Comparison of ENCODE assay signal across 8 cellular contexts in the genomic region with DNA sequence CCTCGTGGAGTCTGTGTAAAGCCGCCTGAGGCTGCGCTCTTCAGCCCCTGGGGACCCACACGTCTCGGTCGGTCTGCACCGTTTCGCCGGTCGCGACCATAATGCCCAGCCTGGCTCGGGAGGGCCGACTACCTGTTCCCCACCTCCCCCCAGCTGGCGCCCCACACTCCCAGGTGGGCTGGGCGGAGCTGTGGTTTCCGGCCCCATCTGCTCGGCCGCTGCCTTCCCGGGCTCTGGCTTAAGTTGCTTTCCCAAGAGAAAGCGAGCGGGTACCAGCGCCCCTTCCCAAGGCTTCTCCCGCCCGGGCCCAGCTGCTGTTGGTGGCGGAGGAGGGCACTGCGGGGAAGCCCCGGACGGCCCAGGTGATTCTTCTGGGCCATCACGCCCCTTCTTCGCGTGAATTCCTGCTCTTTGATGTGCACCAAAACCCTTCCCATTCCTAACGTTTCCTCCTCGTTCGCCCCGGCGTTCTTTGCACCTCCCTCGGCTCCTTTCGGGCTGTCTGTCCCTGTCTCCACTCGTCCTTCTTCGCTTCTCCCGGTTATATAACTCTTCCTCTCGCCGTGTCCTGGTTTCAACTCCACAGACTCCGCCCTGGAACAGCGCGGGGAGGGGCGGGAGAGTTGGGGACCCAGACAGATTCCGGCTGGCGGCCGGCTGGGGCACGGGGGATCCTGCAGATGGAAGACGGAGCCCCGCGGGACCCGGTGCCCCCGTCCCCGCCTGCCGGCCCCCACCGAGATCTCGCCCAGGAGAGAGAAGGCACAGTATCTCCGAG. TPM values are rescaled to one million over a fixed set of nuclear protein-coding genes. Genes with fewer than 3 reads are reported as not detected.
DNase-seq lines count a peak whose midpoint lies in the region; ATAC-seq and TF ChIP-seq lines count a peak whose summit lies in the region.

No MANE protein-coding gene starts in this region.

- H3K27ac ChIP-seq in CD4-positive, alpha-beta memory T cell (ENCODE audit: low read depth, low read length): peak overlapping the region; percentile 98
- H3K27ac ChIP-seq in HUES64 (ENCODE audit: low read depth, low read length) (peak overlapping the region; percentile 85), suprapubic skin (peak overlapping the region; percentile 98)

- ATAC-seq in T-helper 17 cell (peak; percentile 17), memory B cell (ENCODE audit: low read depth) (peak; percentile 4)

- H3K4me3 Mint-ChIP-seq in CD4-positive, alpha-beta memory T cell: peak overlapping the region; percentile 83 to 95 (median 92)
- H3K4me3 Mint-ChIP-seq in T-helper 17 cell (peak overlapping the region; percentile 98), memory B cell (peak overlapping the region; percentile 92)

- peaks cover 0 to 9% of the 10 kb centered on the region in 2 donors for H3K27me3 Mint-ChIP-seq in CD4-positive, alpha-beta memory T cell
- H3K27me3 Mint-ChIP-seq in T-helper 17 cell: peaks cover 5% of the 10 kb centered on the region
- H3K27me3 Mint-ChIP-seq in memory B cell: peaks cover 10% of the 10 kb centered on the region

- no peak for TF ChIP-seq EP300 in suprapubic skin (IDR thresholded peaks at IDR 0.05)

- TF ChIP-seq CTCF in suprapubic skin (IDR thresholded peaks at IDR 0.05): no peak

- H3K9me3 ChIP-seq in CD4-positive, alpha-beta memory T cell (ENCODE audit: control insufficient read depth in 1 of 2, low read length in 2 of 2): no peaks in the 10 kb centered on the region
- H3K9me3 ChIP-seq in HUES64 (ENCODE audit: insufficient read depth, low read depth, low read length) (no peaks in the 10 kb centered on the region), T-helper 17 cell (ENCODE audit: control insufficient read depth, low read length, poor library complexity, severe bottlenecking) (no peaks in the 10 kb centered on the region), suprapubic skin (no peaks in the 10 kb centered on the region)

- POLR2A ChIA-PET in CD4-positive, alpha-beta memory T cell (lab: Charles Lee; ENCODE audit: partially characterized antibody): interaction anchor here (0.9 to 9.0 kb wide), 15 partner anchors 11 to 352 kb away, joined by 3 to 238 read pairs (median 12); partner anchors contain the start of genes CHD3, CNTROB, CYB5D1 and NAA38

- no peaks in the 10 kb centered on the region for H3K36me3 ChIP-seq in CD4-positive, alpha-beta memory T cell (ENCODE audit: insufficient read depth, low read length)
- H3K36me3 ChIP-seq in HUES64 (ENCODE audit: insufficient read depth, low read length) (no peaks in the 10 kb centered on the region), suprapubic skin (no peaks in the 10 kb centered on the region)

- H3K27me3 ChIP-seq in CD4-positive, alpha-beta memory T cell (ENCODE audit: insufficient read depth, low read length): no peaks in the 10 kb centered on the region
- H3K27me3 ChIP-seq in HUES64 (ENCODE audit: insufficient read depth, low read length) (peaks cover 49% of the 10 kb centered on the region), suprapubic skin (no peaks in the 10 kb centered on the region)

- WGBS in HUES64: under 1% methylated on average over 61 of the region's 61 CpGs
- under 1% methylated on average over 33 of the region's 61 CpGs for WGBS in suprapubic skin

- peak overlapping the region; percentile 65 for H3K9ac ChIP-seq in HUES64 (ENCODE audit: low read depth, low read length)

- H3K27ac Mint-ChIP-seq in CD4-positive, alpha-beta memory T cell: peak overlapping the region; percentile 98 to 100 (median 99)
- peak overlapping the region; percentile 100 for H3K27ac Mint-ChIP-seq in T-helper 17 cell
- peak overlapping the region; percentile 98 for H3K27ac Mint-ChIP-seq in memory B cell

- CTCF ChIA-PET in CD4-positive, alpha-beta memory T cell (lab: Charles Lee; ENCODE audit: partially characterized antibody): interaction anchor here (1.2 to 6.1 kb wide), 9 partner anchors 10 to 225 kb away, joined by 3 to 65 read pairs (median 5); partner anchors contain the start of genes CYB5D1 and NAA38

- peaks cover 43 to 72% (median 49%) of the 10 kb centered on the region in 4 donors for H3K4me1 Mint-ChIP-seq in CD4-positive, alpha-beta memory T cell
- H3K4me1 Mint-ChIP-seq in T-helper 17 cell (peaks cover 60% of the 10 kb centered on the region), memory B cell (peaks cover 47% of the 10 kb centered on the region)

- peaks cover 0 to 29% of the 10 kb centered on the region in 2 donors for H3K36me3 Mint-ChIP-seq in CD4-positive, alpha-beta memory T cell
- H3K36me3 Mint-ChIP-seq in T-helper 17 cell (ENCODE audit: low read depth) (peaks cover 2% of the 10 kb centered on the region), memory B cell (peaks cover 5% of the 10 kb centered on the region)

- H3K4me3 ChIP-seq in CD4-positive, alpha-beta memory T cell (ENCODE audit: low read length in 2 of 2): peak overlapping the region; percentile 61 to 84
- H3K4me3 ChIP-seq in HUES64 (ENCODE audit: low read length) (peak overlapping the region; percentile 92), suprapubic skin (peak overlapping the region; percentile 65)

- peaks cover 50% of the 10 kb centered on the region for H3K4me1 ChIP-seq in CD4-positive, alpha-beta memory T cell (ENCODE audit: insufficient read depth, low read length)
- H3K4me1 ChIP-seq in HUES64 (ENCODE audit: insufficient read depth, low read length): peaks cover 24% of the 10 kb centered on the region
- peaks cover 60% of the 10 kb centered on the region for H3K4me1 ChIP-seq in suprapubic skin

- TF ChIP-seq POLR2A in GM19099 (IDR thresholded peaks at IDR 0.05; ENCODE audit: extremely low read depth, insufficient read length, low read depth) (peak; percentile 43), suprapubic skin (IDR thresholded peaks at IDR 0.05) (peak in 1 of 2 donors; percentile 26)

- DNase-seq in CD4-positive, alpha-beta memory T cell: peak in 4 of 5 donors; percentile 42 to 77 (median 62)
- DNase-seq in T-helper 17 cell (peak in 2 of 3 donors; percentile 56 to 60), memory B cell (ENCODE audit: low spot score in 2 of 2) (peak in 1 of 2 donors; percentile 84), suprapubic skin (ENCODE audit: low spot score in 2 of 2) (no peak), NCI-H1930 (lab: John Stamatoyannopoulos, UW) (no peak)
- peak; percentile 55 for DNase-seq in effector CD8-positive, alpha-beta T cell (lab: John Stamatoyannopoulos, UW)

- intact Hi-C loops in CD4-positive, alpha-beta memory T cell (cut with micrococcal nuclease): loop anchor here (1.0 to 2.0 kb wide), 6 partner anchors 15 to 529 kb away; partner anchors contain the start of genes CNTROB and EIF5A

- H3K9me3 Mint-ChIP-seq in CD4-positive, alpha-beta memory T cell: peaks cover 0 to 3% (median 0%) of the 10 kb centered on the region in 8 donors
- H3K9me3 Mint-ChIP-seq in memory B cell: no peaks in the 10 kb centered on the region

RNA-seq across cellular contexts. Expression of gene KDM6B, which starts 2.0 kb away (rescaled TPM):
- 100 to 1,000 TPM; 119 to 129 TPM for total RNA-seq in CD4-positive, alpha-beta memory T cell
- 1 to 10 TPM in 1 of 2 donors, not detected in 1; 1.7 TPM for polyA plus RNA-seq in CD4-positive, alpha-beta memory T cell
- 9.3 TPM for polyA plus RNA-seq in HUES64 (2013, experiment 1 of 2)
- 10.8 TPM for polyA plus RNA-seq in HUES64 (2013, experiment 2 of 2)
- total RNA-seq in T-helper 17 cell: 100 to 1,000 TPM; 207 to 231 TPM
- 10 to 100 TPM; 21.4 to 31.0 (median 26.7) TPM for total RNA-seq in suprapubic skin

RNA-seq across cellular contexts. Expression of gene TMEM88, which starts 18.9 kb away (rescaled TPM):
- total RNA-seq in CD4-positive, alpha-beta memory T cell: 1 to 10 TPM; 6.2 to 7.9 TPM
- polyA plus RNA-seq in CD4-positive, alpha-beta memory T cell: not detected
- polyA plus RNA-seq in HUES64 (2013, experiment 1 of 2): 11.1 TPM
- 13.9 TPM for polyA plus RNA-seq in HUES64 (2013, experiment 2 of 2)
- total RNA-seq in T-helper 17 cell (10 to 100 TPM; 31.0 to 31.3 TPM), suprapubic skin (1 to 10 TPM; 4.2 to 7.6 (median 5.1) TPM)

RNA-seq across cellular contexts. Expression of gene NAA38, which starts 21.4 kb away (rescaled TPM):
- 10 to 100 TPM; 23.1 to 25.8 TPM for total RNA-seq in CD4-positive, alpha-beta memory T cell
- polyA plus RNA-seq in CD4-positive, alpha-beta memory T cell: 100 to 1,000 TPM; 139 to 149 TPM
- 49.8 TPM for polyA plus RNA-seq in HUES64 (2013, experiment 1 of 2)
- 47.3 TPM for polyA plus RNA-seq in HUES64 (2013, experiment 2 of 2)
- total RNA-seq in T-helper 17 cell (10 to 100 TPM; 26.8 to 30.3 TPM), suprapubic skin (10 to 100 TPM; 46.2 to 90.6 (median 47.6) TPM)

RNA-seq across cellular contexts. Expression of gene CYB5D1, which starts 21.8 kb away (rescaled TPM):
- 10 to 100 TPM in 1 of 2 experiments, 1 to 10 TPM in 1; 8.7 to 11.4 TPM for total RNA-seq in CD4-positive, alpha-beta memory T cell
- polyA plus RNA-seq in CD4-positive, alpha-beta memory T cell: 1 to 10 TPM; 5.1 to 5.2 TPM
- polyA plus RNA-seq in HUES64 (2013, experiment 1 of 2): 12.3 TPM
- 8.8 TPM for polyA plus RNA-seq in HUES64 (2013, experiment 2 of 2)
- total RNA-seq in T-helper 17 cell (10 to 100 TPM in 1 of 2 donors, 1 to 10 TPM in 1; 9.3 to 14.9 TPM), suprapubic skin (10 to 100 TPM in 1 of 4 donors, 1 to 10 TPM in 3; 7.1 to 10.8 (median 9.8) TPM)

RNA-seq across cellular contexts. Expression of gene CHD3, which starts 52.6 kb away (rescaled TPM):
- 100 to 1,000 TPM; 274 to 287 TPM for total RNA-seq in CD4-positive, alpha-beta memory T cell
- 10 to 100 TPM in 1 of 2 donors, under 1 TPM in 1; 0.84 to 24.4 TPM for polyA plus RNA-seq in CD4-positive, alpha-beta memory T cell
- 23.9 TPM for polyA plus RNA-seq in HUES64 (2013, experiment 1 of 2)
- 24.9 TPM for polyA plus RNA-seq in HUES64 (2013, experiment 2 of 2)
- 100 to 1,000 TPM; 219 TPM for total RNA-seq in T-helper 17 cell
- 10 to 100 TPM; 42.1 to 76.0 (median 67.7) TPM for total RNA-seq in suprapubic skin

Comparison
In these comparisons a context has a peak if more than half of its experiments do, and no peak if none do; other contexts are left out.
1. DNase-seq: peak in CD4-positive, alpha-beta memory T cell (4 of 5), T-helper 17 cell (2 of 3) and effector CD8-positive, alpha-beta T cell (single experiment); none in suprapubic skin (0 of 2) and NCI-H1930 (0 of 2).
2. Peak in every context shown above with its lines, with median percentiles within 50 percentile points of each other: H3K27ac ChIP-seq, H3K4me3 ChIP-seq, H3K27ac Mint-ChIP-seq and H3K4me3 Mint-ChIP-seq.